In genomic region chr1:145719230-145720079, GRCh38 we compare ENCODE assay signal across 16 cellular contexts. TPM values are rescaled to one million over a fixed set of nuclear protein-coding genes. Genes with fewer than 3 reads are reported as not detected.
DNase-seq lines count a peak whose midpoint lies in the region; ATAC-seq lines count a peak whose summit lies in the region.
"Had no signal": no experiment of that assay in that cellular context is flagged by ENCODE, and none has a peak within 500 bp of the region (broad histone marks: within the 10 kb centered on the region; RNA-seq: fewer than 3 reads in every experiment).

Gene CD160, plus strand, starts transcription at chr1:145719499. Its CDS starts 8,829 bp downstream, at chr1:145728328.

- H3K4me1 Mint-ChIP-seq in activated CD4-positive, alpha-beta T cell treated with anti-CD3 and anti-CD28 coated beads, Interleukin-2, amount 10 ng/mL, durations not matched to agents 24 days and 14 days = peaks cover 17% of the 10 kb centered on the region
- H3K4me1 Mint-ChIP-seq in activated naive CD8-positive, alpha-beta T cell treated with anti-CD3 and anti-CD28 coated beads, Interleukin-2, amount 10 ng/mL, durations not matched to agents 7 days and 5 days = peaks cover 19% of the 10 kb centered on the region

- no peaks in the 10 kb centered on the region for H3K36me3 Mint-ChIP-seq in activated CD4-positive, alpha-beta T cell treated with anti-CD3 and anti-CD28 coated beads, Interleukin-2, amount 10 ng/mL, durations not matched to agents 24 days and 14 days (ENCODE audit: low read depth)
- H3K36me3 Mint-ChIP-seq in activated naive CD8-positive, alpha-beta T cell treated with anti-CD3 and anti-CD28 coated beads, Interleukin-2, amount 10 ng/mL, durations not matched to agents 7 days and 5 days = no peaks in the 10 kb centered on the region

- intact Hi-C loops in activated CD4-positive, alpha-beta T cell treated with anti-CD3 and anti-CD28 coated beads, Interleukin-2, amount 10 ng/mL, durations not matched to agents 24 days and 14 days (cut with micrococcal nuclease) = loop anchor here (10.0 kb wide), 1 partner anchor 125 kb away; no protein-coding TSS in a partner anchor

- no peak within 1 kb of the TSS for H3K9ac ChIP-seq in trophoblast cell (ENCODE audit: low read length)

- peaks cover 6% of the 10 kb centered on the region for H3K79me2 ChIP-seq in trophoblast cell (ENCODE audit: control insufficient read depth, insufficient read depth, low read length, poor library complexity)

- peaks cover 36% of the 10 kb centered on the region for H3K79me1 ChIP-seq in trophoblast cell (ENCODE audit: low read length)

- peak within 1 kb of the TSS; percentile 99 for H2BK120ac ChIP-seq in trophoblast cell (ENCODE audit: insufficient read depth, low read length, poor library complexity)

- H3K9me3 ChIP-seq in trophoblast cell (ENCODE audit: insufficient read depth, low read depth, low read length) = no peaks in the 10 kb centered on the region
- H3K9me3 ChIP-seq: lower lobe of right lung, neutrophil had no signal

- H3K4me3 ChIP-seq in trophoblast cell (ENCODE audit: low read depth, low read length) = no peak within 1 kb of the TSS

- H3K4me3 Mint-ChIP-seq in activated CD4-positive, alpha-beta T cell treated with anti-CD3 and anti-CD28 coated beads, Interleukin-2, amount 10 ng/mL, durations not matched to agents 24 days and 14 days = no peak within 1 kb of the TSS
- H3K4me3 Mint-ChIP-seq in activated naive CD8-positive, alpha-beta T cell treated with anti-CD3 and anti-CD28 coated beads, Interleukin-2, amount 10 ng/mL, durations not matched to agents 7 days and 5 days = peak within 1 kb of the TSS; percentile 9

- H2BK12ac ChIP-seq in trophoblast cell (ENCODE audit: low read length) = peak within 1 kb of the TSS; percentile 97

- H3K4me1 ChIP-seq in trophoblast cell (ENCODE audit: control insufficient read depth in 1 of 2, insufficient read depth in 2 of 2, low read length in 2 of 2) = peaks cover 21 to 35% of the 10 kb centered on the region in 2 experiments

- ATAC-seq in HG02870 (IDR thresholded peaks at IDR 0.05; ENCODE audit: unreplicated experiment) (peak; percentile 68), HG03095 (IDR thresholded peaks at IDR 0.05; ENCODE audit: unreplicated experiment) (no peak)
- ATAC-seq in activated naive CD8-positive, alpha-beta T cell treated with anti-CD3 and anti-CD28 coated beads, Interleukin-2, amount 10 ng/mL, durations not matched to agents 7 days and 5 days (ENCODE audit: low read depth) = no peak

- POLR2A ChIA-PET in activated naive CD8-positive, alpha-beta T cell treated with anti-CD3 and anti-CD28 coated beads, Interleukin-2, amount 10 ng/mL, durations not matched to agents 7 days and 5 days (lab: Charles Lee) = no interaction called here

- H3K27me3 Mint-ChIP-seq in activated CD4-positive, alpha-beta T cell treated with anti-CD3 and anti-CD28 coated beads, Interleukin-2, amount 10 ng/mL, durations not matched to agents 24 days and 14 days = peaks cover 26% of the 10 kb centered on the region
- peaks cover 17% of the 10 kb centered on the region for H3K27me3 Mint-ChIP-seq in activated naive CD8-positive, alpha-beta T cell treated with anti-CD3 and anti-CD28 coated beads, Interleukin-2, amount 10 ng/mL, durations not matched to agents 7 days and 5 days

- H3K27ac Mint-ChIP-seq in activated CD4-positive, alpha-beta T cell treated with anti-CD3 and anti-CD28 coated beads, Interleukin-2, amount 10 ng/mL, durations not matched to agents 24 days and 14 days = no peak within 1 kb of the TSS
- peak within 1 kb of the TSS; percentile 1 for H3K27ac Mint-ChIP-seq in activated naive CD8-positive, alpha-beta T cell treated with anti-CD3 and anti-CD28 coated beads, Interleukin-2, amount 10 ng/mL, durations not matched to agents 7 days and 5 days

- H4K91ac ChIP-seq in trophoblast cell (ENCODE audit: low read depth, low read length) = peak within 1 kb of the TSS; percentile 99

- no peak within 1 kb of the TSS for H3K23ac ChIP-seq in trophoblast cell (ENCODE audit: low read length)

- peak within 1 kb of the TSS; percentile 48 for H3K4ac ChIP-seq in trophoblast cell (ENCODE audit: low read depth, low read length)

- H3K18ac ChIP-seq in trophoblast cell (ENCODE audit: low read length) = peak within 1 kb of the TSS; percentile 81

- H4K8ac ChIP-seq in trophoblast cell (ENCODE audit: low read depth, low read length) = peak within 1 kb of the TSS; percentile 63

- H3K27me3 ChIP-seq in trophoblast cell (ENCODE audit: insufficient read depth, low read length) = no peaks in the 10 kb centered on the region

- H3K9me3 Mint-ChIP-seq in activated CD4-positive, alpha-beta T cell treated with anti-CD3 and anti-CD28 coated beads, Interleukin-2, amount 10 ng/mL, durations not matched to agents 24 days and 14 days = no peaks in the 10 kb centered on the region
- H3K9me3 Mint-ChIP-seq in activated naive CD8-positive, alpha-beta T cell treated with anti-CD3 and anti-CD28 coated beads, Interleukin-2, amount 10 ng/mL, durations not matched to agents 7 days and 5 days = no peaks in the 10 kb centered on the region

- H3K27ac ChIP-seq in trophoblast cell (ENCODE audit: low read depth, low read length) = peak within 1 kb of the TSS; percentile 6
- H3K27ac ChIP-seq: lower lobe of right lung, neutrophil, skin epidermis had no signal

- H4K12ac ChIP-seq in trophoblast cell (ENCODE audit: low read depth, low read length) = no peak within 1 kb of the TSS

- H2AFZ ChIP-seq in trophoblast cell (ENCODE audit: insufficient read depth, low read length, poor library complexity) = peak within 1 kb of the TSS; percentile 46

- no peaks in the 10 kb centered on the region for H3K36me3 ChIP-seq in trophoblast cell (ENCODE audit: control insufficient read depth in 1 of 2, insufficient read depth in 2 of 2, low read length in 2 of 2)
- H3K36me3 ChIP-seq: lower lobe of right lung, neutrophil had no signal

- H2AK5ac ChIP-seq in trophoblast cell (ENCODE audit: low read length) = peak within 1 kb of the TSS; percentile 99

- peak; percentile 30 for DNase-seq in activated CD4-positive, alpha-beta T cell treated with anti-CD3 and anti-CD28 coated beads for 48 hours
- DNase-seq in activated CD4-positive, alpha-beta T cell treated with anti-CD3 and anti-CD28 coated beads, Interleukin-2, amount 10 ng/mL, durations not matched to agents 24 days and 14 days = no peak
- DNase-seq in activated naive CD8-positive, alpha-beta T cell treated with anti-CD3 and anti-CD28 coated beads, Interleukin-2, amount 10 ng/mL, durations not matched to agents 7 days and 5 days = no peak
- DNase-seq in trophoblast cell = peak in 1 of 2 donors; percentile 58
- DNase-seq in hippocampal formation (lab: John Stamatoyannopoulos, UW) = no peak
- DNase-seq in NCI-H524 (lab: John Stamatoyannopoulos, UW) = no peak
- DNase-seq: aorta, lower lobe of right lung, NCI-H146, NCI-H510A, T1000 had no signal

- H3K4me2 ChIP-seq in trophoblast cell (ENCODE audit: low read length) = no peak within 1 kb of the TSS

- peak within 1 kb of the TSS; percentile 86 for H3K14ac ChIP-seq in trophoblast cell (ENCODE audit: low read length)

- H2BK5ac ChIP-seq in trophoblast cell (ENCODE audit: low read depth, low read length, poor library complexity) = peak within 1 kb of the TSS; percentile 98

- no CpG with 5 or more reads among the region's 12 CpGs for WGBS in trophoblast cell (ENCODE audit: extremely low coverage, insufficient coverage, insufficient read length)

RNA-seq across cellular contexts. Expression of gene CD160, which starts in this region (rescaled TPM):
- total RNA-seq in activated CD4-positive, alpha-beta T cell treated with anti-CD3 and anti-CD28 coated beads, Interleukin-2, amount 10 ng/mL, durations not matched to agents 24 days and 14 days = 0.59 TPM in 1 of 2 replicates, not detected in the other
- total RNA-seq in activated naive CD8-positive, alpha-beta T cell treated with anti-CD3 and anti-CD28 coated beads, Interleukin-2, amount 10 ng/mL, durations not matched to agents 7 days and 5 days = under 1 TPM; 0.20 to 0.53 TPM
- polyA plus RNA-seq in trophoblast cell (2013) = 0.28 and 0.30 TPM in 2 replicates
- total RNA-seq: dermis microvascular lymphatic vessel endothelial cell had no signal
